Comparison of ENCODE assay signal across 22 cellular contexts in the genomic region with DNA sequence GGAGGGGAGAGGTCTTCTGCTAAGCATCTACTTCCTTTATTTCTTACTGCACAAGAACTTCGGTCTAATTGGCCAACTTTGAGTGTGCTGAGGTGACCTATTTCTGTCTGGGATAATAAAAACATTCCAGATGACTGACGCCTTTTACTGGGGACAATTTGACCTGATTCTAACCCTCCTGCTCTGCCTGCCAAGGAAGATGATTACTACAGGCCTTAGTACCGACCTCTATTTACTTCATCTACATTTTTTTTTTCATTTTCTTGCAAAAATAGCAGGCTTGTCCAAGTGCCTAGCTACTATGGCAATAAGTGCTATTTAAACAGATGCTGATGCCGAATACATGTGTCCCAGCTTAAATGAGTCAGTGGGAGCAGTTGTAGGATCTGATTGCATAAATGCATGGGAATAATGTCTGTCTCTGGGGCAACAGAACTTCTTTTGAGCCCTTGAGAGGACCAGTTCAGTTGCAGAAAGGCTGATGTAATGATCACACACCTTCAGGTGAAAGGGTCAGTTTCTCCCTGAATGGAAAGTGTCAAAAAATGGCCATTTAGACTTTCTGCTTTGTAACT.
DNase-seq lines count a peak whose midpoint lies in the region; ATAC-seq, FAIRE-seq and TF ChIP-seq lines count a peak whose summit lies in the region.
"Had no signal": no experiment of that assay in that cellular context is flagged by ENCODE, and none has a peak within 500 bp of the region (broad histone marks: within the 10 kb centered on the region; RNA-seq: fewer than 3 reads in every experiment).

No MANE protein-coding gene starts in this region.

- TF ChIP-seq CTCF in heart right ventricle (IDR thresholded peaks at IDR 0.05) (no peak), omental fat pad (IDR thresholded peaks at IDR 0.05) (no peak)

- WGBS in heart right ventricle, 2 donors: 3 to 10% methylated on average over 4 of the region's 4 CpGs

- H3K4me3 ChIP-seq in heart right ventricle: no peak overlapping the region
- H3K4me3 ChIP-seq: cardiac muscle cell, esophagus squamous epithelium had no signal

- no peaks in the 10 kb centered on the region for H3K36me3 ChIP-seq in heart right ventricle
- H3K36me3 ChIP-seq: cardiac muscle cell, esophagus squamous epithelium had no signal

- peak; percentile 9 for FAIRE-seq in urothelium cell line (lab: Jason Lieb, UNC)

- DNase-seq in astrocyte of the hippocampus (ENCODE audit: low read depth, low spot score): peak; percentile 62
- peak in 1 of 2 donors; percentile 27 for DNase-seq in heart right ventricle
- DNase-seq in omental fat pad (ENCODE audit: low spot score): no peak
- DNase-seq in urothelium cell line (ENCODE audit: low spot score): no peak
- no peak for DNase-seq in NCI-H510A (lab: John Stamatoyannopoulos, UW)
- DNase-seq: activated CD4-positive, alpha-beta T cell treated with anti-CD3 and anti-CD28 coated beads for 36 hours; activated CD8-positive, alpha-beta memory T cell treated with anti-CD3 and anti-CD28 coated beads, Interleukin-2, amount 10 ng/mL, durations not matched to agents 7 days and 5 days; activated naive CD8-positive, alpha-beta T cell treated with anti-CD3 and anti-CD28 coated beads, Interleukin-2, amount 10 ng/mL, durations not matched to agents 7 days and 5 days; CD8-positive, alpha-beta memory T cell; DMS79; esophagus squamous epithelium; Kasumi-1; naive thymus-derived CD4-positive, alpha-beta T cell; NCI-H1092; NCI-H2081 treated with DMSO at 0.1 percent for 48 hours; NCI-H510A treated with DMSO at 0.1 percent for 48 hours; stimulated activated CD4-positive, alpha-beta T cell treated with anti-CD3 and anti-CD28 coated beads, Interleukin-12 subunit alpha, Interleukin-12 subunit beta, amount 100 ng/mL, for 4 hours had no signal

- H3K27me3 ChIP-seq in heart right ventricle: no peaks in the 10 kb centered on the region
- H3K27me3 ChIP-seq: cardiac muscle cell, esophagus squamous epithelium had no signal

- H3K9me3 ChIP-seq in heart right ventricle: no peaks in the 10 kb centered on the region
- H3K9me3 ChIP-seq: esophagus squamous epithelium had no signal

- peaks cover 2 to 31% (median 20%) of the 10 kb centered on the region in 9 donors for H3K4me1 ChIP-seq in heart right ventricle
- H3K4me1 ChIP-seq: parathyroid adenoma had no signal

- ATAC-seq in heart right ventricle (peak; percentile 84 to 98 (median 94)), omental fat pad (ENCODE audit: low FRiP score) (peak; percentile 77), GM18909 (IDR thresholded peaks at IDR 0.05; ENCODE audit: poor library complexity, unreplicated experiment) (no peak), HG03439 (IDR thresholded peaks at IDR 0.05; ENCODE audit: unreplicated experiment) (no peak)
- ATAC-seq: activated CD4-positive, alpha-beta T cell treated with anti-CD3 and anti-CD28 coated beads for 36 hours; activated CD8-positive, alpha-beta memory T cell treated with anti-CD3 and anti-CD28 coated beads, Interleukin-2, amount 10 ng/mL, durations not matched to agents 7 days and 5 days; activated T-helper 17 cell treated with anti-CD3 and anti-CD28 coated beads, Interleukin-2, amount 50 U/mL, for 72 hours; naive thymus-derived CD4-positive, alpha-beta T cell had no signal

- H3K27ac ChIP-seq in heart right ventricle: peak overlapping the region in 6 of 10 donors; percentile 15 to 62 (median 44)
- H3K27ac ChIP-seq: cardiac muscle cell, parathyroid adenoma had no signal

- intact Hi-C loops in heart right ventricle (cut with DNase I): loop anchor here in 1 of 10 donors (10.0 kb wide), 1 partner anchor 252 kb away; a partner anchor contains a TSS

Comparison
In these comparisons a context has a peak if more than half of its experiments do, and no peak if none do; other contexts are left out.
1. ATAC-seq: peak in heart right ventricle (8 of 8) and omental fat pad (single experiment); none in GM18909 (single experiment) and HG03439 (single experiment).